ENCODE assay signal across 14 cellular contexts in genomic region chr18:61832858-61833257, GRCh38. TPM values are rescaled to one million over a fixed set of nuclear protein-coding genes. Genes with fewer than 3 reads are reported as not detected.
A peak's percentile ranks its signal among the peaks of the same experiment; 100 is the strongest.
DNase-seq lines count a peak whose midpoint lies in the region; ATAC-seq and TF ChIP-seq lines count a peak whose summit lies in the region.
"Had no signal": no experiment of that assay in that cellular context is flagged by ENCODE, and none has a peak within 500 bp of the region (broad histone marks: within the 10 kb centered on the region; RNA-seq: fewer than 3 reads in every experiment).

No MANE protein-coding gene starts in this region.

- H3K27me3 ChIP-seq in left ventricle myocardium inferior (ENCODE audit: low read depth) (no peaks in the 10 kb centered on the region), SK-N-SH (ENCODE audit: insufficient read depth) (no peaks in the 10 kb centered on the region), smooth muscle cell (ENCODE audit: low read depth) (no peaks in the 10 kb centered on the region), neural progenitor cell (no peaks in the 10 kb centered on the region)

- H3K27ac Mint-ChIP-seq in neural progenitor cell = no peak overlapping the region

- no peak for TF ChIP-seq RAD21 in SK-N-SH (IDR thresholded peaks at IDR 0.05; ENCODE audit: low read length)

- TF ChIP-seq EP300 in SK-N-SH (IDR thresholded peaks at IDR 0.05; ENCODE audit: borderline replicate concordance in 1 of 2, low read depth in 1 of 2, low read length in 1 of 2) = no peak

- H3K4me2 ChIP-seq in SK-N-SH = peak overlapping the region; percentile 45
- H3K4me2 ChIP-seq in smooth muscle cell = peak overlapping the region; percentile 66
- no peak overlapping the region for H3K4me2 ChIP-seq in neural progenitor cell

- H3K79me2 ChIP-seq in SK-N-SH (ENCODE audit: insufficient read depth) = peaks cover 91% of the 10 kb centered on the region
- peaks cover 73% of the 10 kb centered on the region for H3K79me2 ChIP-seq in smooth muscle cell (ENCODE audit: low read depth)
- H3K79me2 ChIP-seq in neural progenitor cell (ENCODE audit: low read depth) = peaks cover 64% of the 10 kb centered on the region

- ATAC-seq in HG02885 (IDR thresholded peaks at IDR 0.05; ENCODE audit: poor library complexity, unreplicated experiment) = no peak
- ATAC-seq: HepG2 had no signal

- H3K9me3 ChIP-seq in left ventricle myocardium inferior (replicated peaks) = peaks cover 10% of the 10 kb centered on the region
- peaks cover 5% of the 10 kb centered on the region; the same call in 1 of the 2 replicates for H3K9me3 ChIP-seq in SK-N-SH
- no peaks in the 10 kb centered on the region for H3K9me3 ChIP-seq in smooth muscle cell (replicated peaks; ENCODE audit: low read depth)
- no peaks in the 10 kb centered on the region for H3K9me3 ChIP-seq in neural progenitor cell (ENCODE audit: low read depth)

- 71% methylated on average over 2 of the region's 2 CpGs for WGBS in SK-N-SH (ENCODE audit: low lambda C conversion rate)
- 94% methylated on average over 2 of the region's 2 CpGs for WGBS in smooth muscle cell (ENCODE audit: low lambda C conversion rate)

- DNase-seq in left ventricle myocardium inferior = no peak
- DNase-seq in cardiac septum (ENCODE audit: low spot score) = no peak
- no peak for DNase-seq in SK-N-SH
- DNase-seq in dermis blood vessel endothelial cell = peak; percentile 47
- no peak for DNase-seq in smooth muscle cell (lab: John Stamatoyannopoulos, UW; ENCODE audit: unreplicated experiment)
- DNase-seq in SK-N-DZ (ENCODE audit: low spot score) = no peak
- DNase-seq in neural progenitor cell (ENCODE audit: low spot score) = no peak
- DNase-seq: NCI-H1930, NCI-H2171, NCI-H82, SHP77 treated with DMSO at 0.1 percent for 48 hours had no signal

- POLR2A ChIA-PET in SK-N-SH (lab: Yijun Ruan, JAX) = interaction anchor here (1.0 kb wide), 1 partner anchor 196 kb away, joined by 3 read pairs; no protein-coding TSS in a partner anchor

- H3K27ac ChIP-seq in left ventricle myocardium inferior (replicated peaks) (peak overlapping the region; percentile 53), SK-N-SH (ENCODE audit: low read depth in 2 of 2, low read length in 1 of 2) (peak overlapping the region; percentile 94), smooth muscle cell (ENCODE audit: low read depth) (peak overlapping the region; percentile 81), neural progenitor cell (no peak overlapping the region)

- peaks cover 44% of the 10 kb centered on the region for H3K36me3 Mint-ChIP-seq in neural progenitor cell
- H3K36me3 Mint-ChIP-seq: CD4-positive, CD25-positive, alpha-beta regulatory T cell had no signal

- peaks cover 25% of the 10 kb centered on the region for H3K9me3 Mint-ChIP-seq in neural progenitor cell
- H3K9me3 Mint-ChIP-seq: CD4-positive, CD25-positive, alpha-beta regulatory T cell had no signal

- intact Hi-C loops in left ventricle myocardium inferior (cut with micrococcal nuclease) (no loop called here), cardiac septum (cut with DNase I) (no loop called here)

- peaks cover 4% of the 10 kb centered on the region for H3K36me3 ChIP-seq in left ventricle myocardium inferior
- H3K36me3 ChIP-seq in SK-N-SH (replicated peaks in 1 of 2; ENCODE audit: control insufficient read depth in 1 of 2, insufficient read depth in 2 of 2, low read length in 1 of 2) = peaks cover 4 to 20% of the 10 kb centered on the region in 2 experiments
- peaks cover 7% of the 10 kb centered on the region for H3K36me3 ChIP-seq in smooth muscle cell (ENCODE audit: low read depth)
- H3K36me3 ChIP-seq in neural progenitor cell = no peaks in the 10 kb centered on the region

- peaks cover 13% of the 10 kb centered on the region for H3K4me1 Mint-ChIP-seq in neural progenitor cell

- H4K20me1 ChIP-seq in SK-N-SH (ENCODE audit: insufficient read depth) (peaks cover 7% of the 10 kb centered on the region; the same call in 1 of the 2 replicates), smooth muscle cell (ENCODE audit: low read depth) (peaks cover 94% of the 10 kb centered on the region), neural progenitor cell (ENCODE audit: low read depth) (peaks cover 11% of the 10 kb centered on the region)

- peaks cover 53% of the 10 kb centered on the region for H3K4me1 ChIP-seq in left ventricle myocardium inferior
- peaks cover 20 to 26% of the 10 kb centered on the region in 2 experiments for H3K4me1 ChIP-seq in SK-N-SH (ENCODE audit: control insufficient read depth in 1 of 2, insufficient read depth in 2 of 2, low read depth in 1 of 2, low read length in 1 of 2)
- peaks cover 21% of the 10 kb centered on the region for H3K4me1 ChIP-seq in smooth muscle cell (ENCODE audit: low read depth)
- H3K4me1 ChIP-seq in neural progenitor cell = peaks cover 1% of the 10 kb centered on the region

- H2AFZ ChIP-seq in SK-N-SH (ENCODE audit: low read depth) = no peak overlapping the region
- H2AFZ ChIP-seq in smooth muscle cell (ENCODE audit: low read depth) = no peak overlapping the region
- no peak overlapping the region for H2AFZ ChIP-seq in neural progenitor cell (replicated peaks)

- H3K4me3 ChIP-seq in left ventricle myocardium inferior = no peak overlapping the region
- peak overlapping the region in 1 of 2 experiments; percentile 8; a peak in 1 of 4 replicates for H3K4me3 ChIP-seq in SK-N-SH (ENCODE audit: low read depth in 2 of 2, low read length in 1 of 2)
- no peak overlapping the region for H3K4me3 ChIP-seq in smooth muscle cell
- H3K4me3 ChIP-seq in neural progenitor cell = no peak overlapping the region

- H3F3A ChIP-seq in SK-N-SH (replicated peaks; ENCODE audit: insufficient read depth) (peaks cover 32% of the 10 kb centered on the region), smooth muscle cell (ENCODE audit: low read depth) (peaks cover 11% of the 10 kb centered on the region), neural progenitor cell (ENCODE audit: low read depth) (no peaks in the 10 kb centered on the region)

- no peak overlapping the region for H3K4me3 Mint-ChIP-seq in neural progenitor cell

- no peaks in the 10 kb centered on the region for H3K9me2 ChIP-seq in SK-N-SH

- H3K27me3 Mint-ChIP-seq in neural progenitor cell (ENCODE audit: insufficient read depth, low read depth) = peaks cover 2% of the 10 kb centered on the region

- CTCF ChIA-PET in SK-N-SH (lab: Yijun Ruan, JAX) = interaction anchor here (1.0 to 1.7 kb wide), 4 partner anchors 22 to 197 kb away, joined by 3 to 5 read pairs (median 4); no protein-coding TSS in a partner anchor

- TF ChIP-seq CTCF in left ventricle myocardium inferior (IDR thresholded peaks at IDR 0.05; ENCODE audit: borderline replicate concordance) (no peak), SK-N-SH (IDR thresholded peaks at IDR 0.05) (no peak), smooth muscle cell (IDR thresholded peaks at IDR 0.05; ENCODE audit: borderline replicate concordance, insufficient read depth, poor library complexity, severe bottlenecking) (no peak), neural progenitor cell (IDR thresholded peaks at IDR 0.05) (no peak)

- peak overlapping the region; percentile 14; the same call in 1 of the 2 replicates for H3K9ac ChIP-seq in SK-N-SH
- peak overlapping the region; percentile 4 for H3K9ac ChIP-seq in smooth muscle cell (ENCODE audit: low read depth)
- H3K9ac ChIP-seq in neural progenitor cell = no peak overlapping the region

TF ChIP-seq in SK-N-SH, 30 proteins besides CTCF, POLR2A, EP300 and RAD21:
- TF ChIP-seq GABPA (IDR thresholded peaks at IDR 0.05; ENCODE audit: low read depth) (no peak), YY1 (IDR thresholded peaks at IDR 0.05; ENCODE audit: low read depth) (no peak), POLR2AphosphoS5 (IDR thresholded peaks at IDR 0.05; ENCODE audit: low read depth, low read length) (no peak), CHD2 (IDR thresholded peaks at IDR 0.05; ENCODE audit: low read length, partially characterized antibody) (no peak), NRF1 (IDR thresholded peaks at IDR 0.05; ENCODE audit: low read depth, low read length) (no peak)
TF ChIP-seq in SK-N-SH: peak in this region for 0.

RNA-seq across cellular contexts. Expression of gene RNF152, which starts 59.9 kb away (rescaled TPM):
- total RNA-seq in left ventricle myocardium inferior = 10.4 TPM
- total RNA-seq in cardiac septum = 10.2 TPM
- polyA plus RNA-seq in SK-N-SH (2012; rRNA removed) = 6.6 and 7.9 TPM in 2 replicates
- polyA plus RNA-seq in SK-N-SH (2012; cell fraction: cytosol; rRNA removed) = 3.4 and 5.5 TPM in 2 replicates
- polyA plus RNA-seq in SK-N-SH (2012; cell fraction: nucleus; rRNA removed) = 4.3 and 5.7 TPM in 2 replicates
- total RNA-seq in dermis blood vessel endothelial cell = 88.8 and 91.2 TPM in 2 replicates
- 56.6 and 57.3 TPM in 2 replicates for total RNA-seq in smooth muscle cell
- polyA plus RNA-seq in smooth muscle cell = 9.9 and 10.6 TPM in 2 replicates
- polyA plus RNA-seq in SK-N-DZ (2014; cell fraction: cytosol; rRNA removed) = 3.9 and 6.3 TPM in 2 replicates
- 2.0 and 2.2 TPM in 2 replicates for polyA plus RNA-seq in SK-N-DZ (2014; cell fraction: nucleus; rRNA removed)
- total RNA-seq in neural progenitor cell (ENCODE audit: low replicate concordance) = 23.0 and 24.1 TPM in 2 replicates
- total RNA-seq: HepG2 had no signal
- polyA plus RNA-seq: CD4-positive, CD25-positive, alpha-beta regulatory T cell had no signal
